In genomic region chr19:35141627-35142401, GRCh38 we compare ENCODE assay signal across 9 cellular contexts. TPM values are rescaled to one million over a fixed set of nuclear protein-coding genes. Genes with fewer than 3 reads are reported as not detected.
DNase-seq lines count a peak whose midpoint lies in the region; ATAC-seq, FAIRE-seq and TF ChIP-seq lines count a peak whose summit lies in the region.
"Had no signal": no experiment of that assay in that cellular context is flagged by ENCODE, and none has a peak within 500 bp of the region (broad histone marks: within the 10 kb centered on the region; RNA-seq: fewer than 3 reads in every experiment).

No MANE protein-coding gene starts in this region.

- intact Hi-C loops in ovary (cut with DNase I) = loop anchor here in 2 of 4 donors (5.0 kb wide), 1 partner anchor 125 kb away; the partner anchor contains the start of gene USF2 (in 2 of the 2)

- H3K4me3 ChIP-seq in ovary = no peak overlapping the region

- H3K27me3 ChIP-seq in ovary = no peaks in the 10 kb centered on the region

- DNase-seq in GM18507 (ENCODE audit: extremely low spot score, insufficient read length, low read depth) (no peak), NAMALWA (ENCODE audit: low spot score) (peak; percentile 64), caudate nucleus (lab: John Stamatoyannopoulos, UW) (peak in 4 of 61 donors; percentile 65 to 83 (median 70)), ovary (peak in 4 of 5 donors; percentile 51 to 73 (median 58)), 8988T (no peak), kidney glomerular epithelial cell (lab: John Stamatoyannopoulos, UW) (no peak)

- no peak for TF ChIP-seq POLR2A in ovary (IDR thresholded peaks at IDR 0.05)

- WGBS in ovary, 3 donors = 19 to 25% (median 25%) methylated on average over 23 of the region's 23 CpGs

- no peaks in the 10 kb centered on the region for H3K36me3 ChIP-seq in ovary

- TF ChIP-seq CTCF in ovary (IDR thresholded peaks at IDR 0.05) = no peak

- FAIRE-seq in GM18507 (lab: Jason Lieb, UNC) = peak; percentile 46

- ATAC-seq in GM21619 (IDR thresholded peaks at IDR 0.05; ENCODE audit: unreplicated experiment) = no peak
- no peak for ATAC-seq in GM18858 (IDR thresholded peaks at IDR 0.05; ENCODE audit: unreplicated experiment)

- TF ChIP-seq EP300 in ovary (IDR thresholded peaks at IDR 0.05) = no peak

- H3K4me1 ChIP-seq in ovary (ENCODE audit: insufficient read depth) = peaks cover 12% of the 10 kb centered on the region

- H3K9me3 ChIP-seq in ovary = no peaks in the 10 kb centered on the region

- H3K27ac ChIP-seq in caudate nucleus (ENCODE audit: low read depth, low read length) = peak overlapping the region; percentile 39
- peak overlapping the region in 1 of 2 donors; percentile 38 for H3K27ac ChIP-seq in ovary
- H3K27ac ChIP-seq: HL-60 had no signal

RNA-seq across cellular contexts. Expression of gene FXYD7, which starts 1.2 kb away (rescaled TPM):
- total RNA-seq in ovary = 1 to 10 TPM in 3 of 7 donors, under 1 TPM in 3, not detected in 1; 0.30 to 2.8 (median 1.0) TPM
- under 1 TPM in 1 of 2 donors, not detected in 1; 0.38 TPM for polyA plus RNA-seq in ovary

RNA-seq across cellular contexts. Expression of gene FXYD1, which starts 3.2 kb away (rescaled TPM):
- total RNA-seq in ovary = 100 to 1,000 TPM in 3 of 7 donors, 10 to 100 TPM in 4; 26.7 to 204 (median 95.8) TPM
- 100 to 1,000 TPM in 1 of 2 donors, 10 to 100 TPM in 1; 88.5 to 134 TPM for polyA plus RNA-seq in ovary

RNA-seq across cellular contexts. Expression of gene LGI4, which starts 7.0 kb away (rescaled TPM):
- total RNA-seq in ovary = 1 to 10 TPM; 1.9 to 7.5 (median 3.8) TPM
- 10 to 100 TPM; 11.9 to 13.3 TPM for polyA plus RNA-seq in ovary

RNA-seq across cellular contexts. Expression of gene FXYD5, which starts 12.7 kb away (rescaled TPM):
- total RNA-seq in ovary = 10 to 100 TPM in 6 of 7 donors, 1 to 10 TPM in 1; 8.2 to 37.1 (median 17.9) TPM
- 10 to 100 TPM; 31.2 to 79.3 TPM for polyA plus RNA-seq in ovary

RNA-seq across cellular contexts. Expression of gene FXYD3, which starts 26.2 kb away (rescaled TPM):
- 10 to 100 TPM in 1 of 7 donors, 1 to 10 TPM in 4, under 1 TPM in 1, not detected in 1; 0.25 to 33.2 (median 4.1) TPM for total RNA-seq in ovary
- under 1 TPM in 1 of 2 donors, not detected in 1; 0.23 TPM for polyA plus RNA-seq in ovary

Comparison
In these comparisons a context has a peak if more than half of its experiments do, and no peak if none do; other contexts are left out.
1. DNase-seq: peak in NAMALWA (single experiment) and ovary (4 of 5); none in GM18507 (single experiment), 8988T (single experiment) and kidney glomerular epithelial cell (single experiment).